28 cellular contexts compared by ENCODE assay signal in the genomic region with DNA sequence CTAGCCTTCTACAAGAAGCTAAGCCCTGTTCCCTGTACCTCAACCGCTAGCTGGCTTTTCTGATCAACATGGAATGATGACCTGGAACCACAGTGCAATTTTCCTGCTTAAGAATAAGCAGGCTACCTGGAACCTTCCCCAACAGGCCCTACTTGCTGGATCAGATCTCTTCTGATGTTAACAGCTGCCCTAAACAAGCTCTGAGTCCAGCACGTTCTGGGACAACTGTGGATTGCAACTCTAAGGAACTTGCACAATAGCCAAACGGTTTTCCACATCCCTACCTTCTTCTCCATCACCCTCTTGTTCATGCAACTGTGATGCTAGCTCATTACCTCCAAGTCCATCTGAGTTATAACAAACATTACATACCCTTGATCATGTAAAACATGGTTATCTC. TPM values are rescaled to one million over a fixed set of nuclear protein-coding genes. Genes with fewer than 3 reads are reported as not detected.
DNase-seq lines count a peak whose midpoint lies in the region; ATAC-seq, FAIRE-seq and TF ChIP-seq lines count a peak whose summit lies in the region.
"Had no signal": no experiment of that assay in that cellular context is flagged by ENCODE, and none has a peak within 500 bp of the region (broad histone marks: within the 10 kb centered on the region; RNA-seq: fewer than 3 reads in every experiment).

No MANE protein-coding gene starts in this region.

- peaks cover 35% of the 10 kb centered on the region for H3K79me2 ChIP-seq in OCI-LY1 (ENCODE audit: insufficient read depth, low read length)

- ATAC-seq in central memory CD8-positive, alpha-beta T cell (replicated peaks; ENCODE audit: extremely low read depth, poor library complexity, severe bottlenecking) = no peak
- ATAC-seq in foreskin keratinocyte = no peak
- ATAC-seq: activated CD8-positive, alpha-beta memory T cell treated with anti-CD3 and anti-CD28 coated beads, Interleukin-2, amount 10 ng/mL, durations not matched to agents 7 days and 5 days; Panc1 had no signal

- H3K4me3 Mint-ChIP-seq in central memory CD8-positive, alpha-beta T cell = peak overlapping the region; percentile 11
- H3K4me3 Mint-ChIP-seq: activated CD8-positive, alpha-beta memory T cell treated with anti-CD3 and anti-CD28 coated beads, Interleukin-2, amount 10 ng/mL, durations not matched to agents 7 days and 5 days; activated naive CD4-positive, alpha-beta T cell treated with anti-CD3 and anti-CD28 coated beads for 36 hours; mesothelial cell of epicardium; nephron had no signal

- H3K9me3 ChIP-seq in OCI-LY1 (ENCODE audit: low read length) (no peaks in the 10 kb centered on the region), neutrophil (no peaks in the 10 kb centered on the region)
- H3K9me3 ChIP-seq: thoracic aorta, uterus had no signal

- H3K4me3 ChIP-seq in OCI-LY1 (ENCODE audit: low read depth, low read length, poor library complexity, severe bottlenecking) = no peak overlapping the region
- H3K4me3 ChIP-seq in neutrophil (ENCODE audit: low read depth in 1 of 2, low read length in 1 of 2) = no peak overlapping the region
- H3K4me3 ChIP-seq: thoracic aorta, uterus had no signal

- H3K9me2 ChIP-seq in OCI-LY1 (ENCODE audit: low read depth, low read length) = no peaks in the 10 kb centered on the region

- H3K27ac Mint-ChIP-seq in central memory CD8-positive, alpha-beta T cell (ENCODE audit: low read depth) = no peak overlapping the region
- H3K27ac Mint-ChIP-seq: activated naive CD4-positive, alpha-beta T cell treated with anti-CD3 and anti-CD28 coated beads for 36 hours; mesothelial cell of epicardium; nephron had no signal

- H3K27ac ChIP-seq in OCI-LY1 (ENCODE audit: low read depth, low read length, poor library complexity, severe bottlenecking) = no peak overlapping the region
- peak overlapping the region; percentile 32 for H3K27ac ChIP-seq in neutrophil
- H3K27ac ChIP-seq in foreskin keratinocyte = no peak overlapping the region
- H3K27ac ChIP-seq: C4-2B, parathyroid adenoma, thoracic aorta, uterus had no signal

- H3K27me3 Mint-ChIP-seq in central memory CD8-positive, alpha-beta T cell = no peaks in the 10 kb centered on the region
- H3K27me3 Mint-ChIP-seq: activated CD8-positive, alpha-beta memory T cell treated with anti-CD3 and anti-CD28 coated beads, Interleukin-2, amount 10 ng/mL, durations not matched to agents 7 days and 5 days had no signal

- H3K27me3 ChIP-seq in OCI-LY1 (ENCODE audit: insufficient read depth, low read length) (no peaks in the 10 kb centered on the region), neutrophil (no peaks in the 10 kb centered on the region), foreskin keratinocyte (no peaks in the 10 kb centered on the region)
- H3K27me3 ChIP-seq: uterus had no signal

- no peaks in the 10 kb centered on the region for H3F3A ChIP-seq in OCI-LY1 (ENCODE audit: insufficient read depth, low read length)

- H3K4me1 ChIP-seq in OCI-LY1 (ENCODE audit: insufficient read depth, low read length, severe bottlenecking) = peaks cover 81% of the 10 kb centered on the region
- H3K4me1 ChIP-seq in neutrophil (ENCODE audit: control insufficient read depth in 1 of 2, insufficient read depth in 1 of 2, low read depth in 1 of 2, low read length in 1 of 2) = peaks cover 47 to 49% of the 10 kb centered on the region in 2 experiments
- no peaks in the 10 kb centered on the region for H3K4me1 ChIP-seq in foreskin keratinocyte
- H3K4me1 ChIP-seq: parathyroid adenoma, uterus had no signal

- peak overlapping the region; percentile 47 for H3K4me2 ChIP-seq in OCI-LY1 (ENCODE audit: low read length)

- peaks cover 79% of the 10 kb centered on the region for H3K4me1 Mint-ChIP-seq in central memory CD8-positive, alpha-beta T cell

- no peaks in the 10 kb centered on the region for H4K20me1 ChIP-seq in OCI-LY1 (ENCODE audit: insufficient read depth, low read length)

- DNase-seq in D721Med (ENCODE audit: insufficient read length, low spot score) = no peak
- DNase-seq in central memory CD8-positive, alpha-beta T cell (ENCODE audit: low spot score in 2 of 2) = no peak
- DNase-seq in Kasumi-1 (lab: John Stamatoyannopoulos, UW) = no peak
- DNase-seq in NCI-H187 (lab: John Stamatoyannopoulos, UW) = no peak
- DNase-seq in foreskin keratinocyte = no peak
- DNase-seq in NCI-H526 treated with DMSO at 0.1 percent for 48 hours (lab: John Stamatoyannopoulos, UW) = no peak
- DNase-seq: activated CD4-positive, alpha-beta T cell treated with anti-CD3 and anti-CD28 coated beads, Interleukin-2, amount 50 U/mL, for 1 hour; activated CD8-positive, alpha-beta memory T cell treated with anti-CD3 and anti-CD28 coated beads, Interleukin-2, amount 10 ng/mL, durations not matched to agents 7 days and 5 days; activated naive CD4-positive, alpha-beta T cell treated with anti-CD3 and anti-CD28 coated beads for 36 hours; aorta; Calu3; DND-41; MV-4-11; right cardiac atrium; SIG-M5; stimulated activated CD4-positive, alpha-beta T cell treated with anti-CD3 and anti-CD28 coated beads, Interleukin-2, amount 100 ng/mL, for 48 hours; T1000; uterus had no signal

- FAIRE-seq in D721Med (lab: Jason Lieb, UNC) = peak; percentile 80
- FAIRE-seq: H1, keratinocyte had no signal

- H2AFZ ChIP-seq in OCI-LY1 (ENCODE audit: low read length) = no peak overlapping the region
- H2AFZ ChIP-seq: parathyroid adenoma had no signal

- TF ChIP-seq CTCF in D721Med (IDR thresholded peaks at IDR 0.05; ENCODE audit: insufficient read depth, missing control alignments) (no peak), OCI-LY1 (IDR thresholded peaks at IDR 0.05; ENCODE audit: low read length) (no peak), neutrophil (IDR thresholded peaks at IDR 0.05) (no peak), foreskin keratinocyte (conservative IDR thresholded peaks at IDR 0.05) (no peak)

- H3K36me3 Mint-ChIP-seq in central memory CD8-positive, alpha-beta T cell (ENCODE audit: insufficient read depth) = peaks cover 7% of the 10 kb centered on the region
- H3K36me3 Mint-ChIP-seq: mesothelial cell of epicardium had no signal

- H3K9me3 Mint-ChIP-seq in central memory CD8-positive, alpha-beta T cell = no peaks in the 10 kb centered on the region
- H3K9me3 Mint-ChIP-seq: activated naive CD4-positive, alpha-beta T cell treated with anti-CD3 and anti-CD28 coated beads for 36 hours; mesothelial cell of epicardium; nephron had no signal

- no peak overlapping the region for H3K9ac ChIP-seq in OCI-LY1 (ENCODE audit: low read length)
- H3K9ac ChIP-seq: parathyroid adenoma had no signal

- H3K36me3 ChIP-seq in OCI-LY1 (ENCODE audit: insufficient read depth, low read length) (no peaks in the 10 kb centered on the region), neutrophil (no peaks in the 10 kb centered on the region)
- H3K36me3 ChIP-seq: thoracic aorta, uterus had no signal

RNA-seq across cellular contexts. Expression of gene ATP8A1, which starts 19.8 kb away (rescaled TPM):
- 0.14 and 0.20 TPM in 2 replicates for total RNA-seq in foreskin keratinocyte
- 0.02 TPM in 1 of 2 replicates, not detected in the other for polyA plus RNA-seq in foreskin keratinocyte
